17 cellular contexts compared by ENCODE assay signal in genomic region chr16:2811703-2812471, GRCh38. TPM values are rescaled to one million over a fixed set of nuclear protein-coding genes. Genes with fewer than 3 reads are reported as not detected.
DNase-seq lines count a peak whose midpoint lies in the region; ATAC-seq and FAIRE-seq lines count a peak whose summit lies in the region.
"Had no signal": no experiment of that assay in that cellular context is flagged by ENCODE, and none has a peak within 500 bp of the region (broad histone marks: within the 10 kb centered on the region; RNA-seq: fewer than 3 reads in every experiment).

No MANE protein-coding gene starts in this region.

- H3K36me3 ChIP-seq in duodenal mucosa (ENCODE audit: control insufficient read depth in 1 of 2, insufficient read depth in 2 of 2, low read length in 2 of 2) (no peaks in the 10 kb centered on the region), small intestine (ENCODE audit: control insufficient read depth in 2 of 2, insufficient read depth in 2 of 2, low read length in 2 of 2) (no peaks in the 10 kb centered on the region)

- H3K4me3 ChIP-seq in duodenal mucosa (ENCODE audit: low read depth in 1 of 2, low read length in 2 of 2) (no peak overlapping the region), small intestine (ENCODE audit: low read depth in 1 of 2, low read length in 2 of 2) (no peak overlapping the region)
- H3K4me3 ChIP-seq: GM23248, testis had no signal

- peak; percentile 25 for DNase-seq in activated effector memory CD4-positive, alpha-beta T cell treated with anti-CD3 and anti-CD28 coated beads, Interleukin-2, amount 50 U/mL, for 16 hours
- no peak for DNase-seq in activated effector memory CD4-positive, alpha-beta T cell treated with Interleukin-2 at 50 U/mL for 16 hours
- DNase-seq in small intestine (peak; percentile 81), COLO668 (lab: John Stamatoyannopoulos, UW; ENCODE audit: unreplicated experiment) (no peak)
- DNase-seq: caudate nucleus; CD4-positive, alpha-beta T cell; foreskin melanocyte; GM23248; MV-4-11; NCI-H748 treated with DMSO at 0.1 percent for 48 hours; nephron progenitor cell; T-helper 2 cell; testis had no signal

- H3K27me3 ChIP-seq in duodenal mucosa (ENCODE audit: control insufficient read depth in 1 of 2, insufficient read depth in 2 of 2, low read length in 2 of 2) (no peaks in the 10 kb centered on the region), small intestine (ENCODE audit: control insufficient read depth in 2 of 2, insufficient read depth in 2 of 2, low read length in 2 of 2) (peaks cover 0 to 7% of the 10 kb centered on the region in 2 donors)
- H3K27me3 ChIP-seq: testis had no signal

- H3K27ac ChIP-seq in duodenal mucosa (ENCODE audit: low read depth, low read length): peak overlapping the region; percentile 5
- H3K27ac ChIP-seq in small intestine (ENCODE audit: low read depth in 1 of 2, low read length in 1 of 2): no peak overlapping the region
- H3K27ac ChIP-seq: GM23248, testis had no signal

- H3K9me3 ChIP-seq in duodenal mucosa (ENCODE audit: control insufficient read depth in 1 of 2, low read length in 2 of 2) (no peaks in the 10 kb centered on the region), small intestine (ENCODE audit: control insufficient read depth, low read depth) (no peaks in the 10 kb centered on the region)
- H3K9me3 ChIP-seq: testis had no signal

- 25 to 60% (median 29%) methylated on average over 15 of the region's 15 CpGs for WGBS in small intestine, 3 donors

- peak overlapping the region; percentile 20 to 25 for H3K9ac ChIP-seq in duodenal mucosa (ENCODE audit: low read depth in 1 of 2, low read length in 2 of 2)
- H3K9ac ChIP-seq: GM23248 had no signal

- H3K4me1 ChIP-seq in duodenal mucosa (ENCODE audit: control insufficient read depth in 1 of 2, insufficient read depth in 2 of 2, low read length in 2 of 2) (peaks cover 13 to 19% of the 10 kb centered on the region in 2 donors), small intestine (ENCODE audit: control insufficient read depth in 2 of 2, insufficient read depth in 1 of 2, low read depth in 1 of 2, low read length in 1 of 2) (no peaks in the 10 kb centered on the region)
- H3K4me1 ChIP-seq: testis had no signal

- no peak for ATAC-seq in GM21360 (IDR thresholded peaks at IDR 0.05; ENCODE audit: unreplicated experiment)
- ATAC-seq: HepG2 had no signal

- no peak for FAIRE-seq in small intestine (lab: Jason Lieb, UNC)
- FAIRE-seq: A204.1, HepG2 had no signal

RNA-seq across cellular contexts. Expression of gene PRSS21, which starts 5.2 kb away (rescaled TPM):
- under 1 TPM in 1 of 3 donors, not detected in 2; 0.19 TPM for polyA plus RNA-seq in small intestine
- polyA plus RNA-seq: GM23248, HepG2 had no signal

RNA-seq across cellular contexts. Expression of gene PRSS41, which starts 13.6 kb away (rescaled TPM):
- polyA plus RNA-seq in small intestine: not detected
- polyA plus RNA-seq: GM23248, HepG2 had no signal

RNA-seq across cellular contexts. Expression of gene ZG16B, which starts 18.2 kb away (rescaled TPM):
- polyA plus RNA-seq in small intestine: 10 to 100 TPM in 2 of 3 donors, 1 to 10 TPM in 1; 5.2 to 19.9 (median 17.3) TPM
- polyA plus RNA-seq: GM23248 had no signal

RNA-seq across cellular contexts. Expression of gene PRSS33, which starts 24.5 kb away (rescaled TPM):
- not detected for polyA plus RNA-seq in small intestine
- polyA plus RNA-seq: GM23248, HepG2 had no signal

RNA-seq across cellular contexts. Expression of gene ELOB, which starts 34.8 kb away (rescaled TPM):
- polyA plus RNA-seq in small intestine: 100 to 1,000 TPM; 376 to 718 (median 417) TPM

Comparison
In these comparisons a context has a peak if more than half of its experiments do, and no peak if none do; other contexts are left out.
1. DNase-seq: peak in activated effector memory CD4-positive, alpha-beta T cell treated with anti-CD3 and anti-CD28 coated beads, Interleukin-2, amount 50 U/mL, for 16 hours (single experiment) and small intestine (single experiment); none in activated effector memory CD4-positive, alpha-beta T cell treated with Interleukin-2 at 50 U/mL for 16 hours (single experiment) and COLO668 (single experiment).